ENCODE assay signal across 7 cellular contexts in the genomic region with DNA sequence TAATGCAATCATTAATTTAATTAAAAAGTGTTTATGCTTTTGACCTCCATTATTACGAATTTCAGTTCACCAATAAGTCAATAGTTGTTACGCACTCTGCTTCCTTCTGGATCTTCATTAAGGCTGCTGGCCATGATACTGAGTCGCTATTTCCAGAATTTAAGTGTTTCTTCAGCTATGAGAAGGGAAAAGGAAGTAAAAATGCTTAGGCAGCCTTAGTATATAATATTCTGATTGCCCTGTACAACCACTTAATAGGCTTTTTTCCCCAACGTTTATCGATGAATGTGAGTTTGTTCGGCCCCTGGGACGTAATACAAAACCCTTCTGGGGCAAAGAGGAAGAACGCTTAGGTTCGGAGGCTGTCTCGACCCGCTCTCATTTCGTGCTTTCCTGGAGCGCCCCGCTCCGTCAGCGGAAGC. TPM values are rescaled to one million over a fixed set of nuclear protein-coding genes. Genes with fewer than 3 reads are reported as not detected.
DNase-seq lines count a peak whose midpoint lies in the region; ATAC-seq lines count a peak whose summit lies in the region.
"Had no signal": no experiment of that assay in that cellular context is flagged by ENCODE, and none has a peak within 500 bp of the region (broad histone marks: within the 10 kb centered on the region; RNA-seq: fewer than 3 reads in every experiment).

No MANE protein-coding gene starts in this region.

- H3K4me1 ChIP-seq in iPS DF 6.9 (ENCODE audit: control insufficient read depth, insufficient read depth, low read length) = no peaks in the 10 kb centered on the region

- no CpG with 5 or more reads among the region's 16 CpGs for WGBS in iPS DF 6.9 (ENCODE audit: insufficient coverage, insufficient read length)

- peaks cover 2% of the 10 kb centered on the region; the same call in 1 of the 2 replicates for H3K36me3 ChIP-seq in iPS DF 6.9 (ENCODE audit: control insufficient read depth, insufficient read depth, low read length)

- H3K9me3 ChIP-seq in T-helper 17 cell (ENCODE audit: control insufficient read depth, low read length, poor library complexity, severe bottlenecking) (no peaks in the 10 kb centered on the region), iPS DF 6.9 (ENCODE audit: control insufficient read depth, insufficient read depth, low read length) (no peaks in the 10 kb centered on the region)

- H3K4me1 Mint-ChIP-seq in T-helper 17 cell = peaks cover 50% of the 10 kb centered on the region

- peaks cover 12% of the 10 kb centered on the region for H3K36me3 Mint-ChIP-seq in T-helper 17 cell (ENCODE audit: low read depth)

- no peaks in the 10 kb centered on the region for H3K27me3 Mint-ChIP-seq in T-helper 17 cell

- H3K4me3 ChIP-seq in iPS DF 6.9 (ENCODE audit: low read length) = peak overlapping the region; percentile 53; the same call in 1 of the 2 replicates

- peak overlapping the region; percentile 96 for H3K4me3 Mint-ChIP-seq in T-helper 17 cell

- no peaks in the 10 kb centered on the region for H3K27me3 ChIP-seq in iPS DF 6.9 (ENCODE audit: control insufficient read depth, insufficient read depth, low read length)

- H3K27ac Mint-ChIP-seq in T-helper 17 cell = peak overlapping the region; percentile 98

- no peak for DNase-seq in T-helper 17 cell
- DNase-seq in iPS DF 6.9 (ENCODE audit: low read depth, low spot score) = no peak
- no peak for DNase-seq in NCI-H2107 (lab: John Stamatoyannopoulos, UW)
- DNase-seq in HT-29 (ENCODE audit: low spot score) = no peak

- ATAC-seq in GM19438 (IDR thresholded peaks at IDR 0.05; ENCODE audit: low read depth, unreplicated experiment) (peak; percentile 20), T-helper 17 cell (no peak), HG03432 (IDR thresholded peaks at IDR 0.05; ENCODE audit: unreplicated experiment) (no peak)

- peak overlapping the region; percentile 74 for H3K27ac ChIP-seq in iPS DF 6.9 (ENCODE audit: low read length)

RNA-seq across cellular contexts. Expression of a gene that starts 0.6 kb away (rescaled TPM):
- 10 to 100 TPM; 28.5 to 29.2 TPM for total RNA-seq in T-helper 17 cell
- 14.5 and 20.2 TPM in 2 replicates for total RNA-seq in HT-29 (2014; rRNA removed; shearing (Covaris generic))

RNA-seq across cellular contexts. Expression of a gene that starts 1.3 kb away (rescaled TPM):
- 10 to 100 TPM; 28.2 to 31.8 TPM for total RNA-seq in T-helper 17 cell
- total RNA-seq in HT-29 (2014; rRNA removed; shearing (Covaris generic)) = 18.5 and 21.8 TPM in 2 replicates

RNA-seq across cellular contexts. Expression of a gene that starts 18.5 kb away (rescaled TPM):
- total RNA-seq in T-helper 17 cell = not detected
- total RNA-seq in HT-29 (2014; rRNA removed; shearing (Covaris generic)) = not detected in 2 replicates
- total RNA-seq: frontal cortex had no signal

RNA-seq across cellular contexts. Expression of a gene that starts 29.2 kb away (rescaled TPM):
- not detected for total RNA-seq in T-helper 17 cell
- not detected in 2 replicates for total RNA-seq in HT-29 (2014; rRNA removed; shearing (Covaris generic))

RNA-seq across cellular contexts. Expression of a gene that starts 32.5 kb away (rescaled TPM):
- 1 to 10 TPM; 4.2 to 4.9 TPM for total RNA-seq in T-helper 17 cell
- total RNA-seq in HT-29 (2014; rRNA removed; shearing (Covaris generic)) = 1.1 and 4.2 TPM in 2 replicates
